ENCODE assay signal across 8 cellular contexts in the genomic region with DNA sequence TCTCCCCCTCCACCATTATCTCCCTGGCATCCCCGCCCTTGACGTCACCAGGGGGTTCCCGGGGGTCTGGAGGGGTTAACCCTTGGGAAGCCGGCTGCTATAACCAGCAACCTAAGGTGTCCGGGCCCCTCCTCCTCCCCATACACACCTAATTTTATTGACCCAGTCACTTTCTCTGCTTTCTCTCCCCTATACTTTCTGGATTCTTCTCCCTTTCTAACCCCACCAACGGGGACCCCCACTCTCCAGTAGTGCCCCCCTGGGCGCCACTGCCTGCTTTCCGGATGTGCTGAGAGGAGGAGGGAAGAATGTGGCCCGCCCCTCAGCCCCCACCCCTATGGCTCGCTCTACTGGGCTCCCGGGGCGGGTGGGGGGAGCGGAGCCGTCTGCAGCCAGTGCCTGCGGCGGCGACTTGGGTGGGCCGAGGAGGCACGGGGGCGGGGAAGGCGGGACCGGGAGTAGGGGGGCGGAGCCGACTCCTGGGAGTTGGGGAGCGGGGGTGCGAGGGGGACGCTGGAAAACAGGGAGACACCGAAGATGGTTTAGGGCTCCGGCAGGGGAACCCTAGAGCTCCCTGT.
A peak's percentile ranks its signal among the peaks of the same experiment; 100 is the strongest.
DNase-seq lines count a peak whose midpoint lies in the region; FAIRE-seq and TF ChIP-seq lines count a peak whose summit lies in the region.

No MANE protein-coding gene starts in this region.

- no peak for FAIRE-seq in H54 (lab: Jason Lieb, UNC)
- FAIRE-seq in urothelium cell line (lab: Jason Lieb, UNC) = no peak

- H3K4me3 ChIP-seq in epithelial cell of esophagus (ENCODE audit: low read length) (peak overlapping the region; percentile 55), mucosa of rectum (ENCODE audit: low read length in 2 of 2) (peak overlapping the region; percentile 64 to 82)

- peaks cover 23 to 32% of the 10 kb centered on the region in 2 donors for H3K4me1 ChIP-seq in mucosa of rectum (ENCODE audit: control insufficient read depth in 2 of 2, insufficient read depth in 2 of 2, low read length in 2 of 2)

- H3K36me3 ChIP-seq in mucosa of rectum (ENCODE audit: control insufficient read depth in 2 of 2, insufficient read depth in 2 of 2, low read length in 2 of 2) = no peaks in the 10 kb centered on the region

- DNase-seq in AG08396 (ENCODE audit: low spot score) (peak; percentile 79), H54 (ENCODE audit: insufficient read length, low spot score) (peak; percentile 54), T1000 (lab: John Stamatoyannopoulos, UW) (peak; percentile 30), epithelial cell of esophagus (ENCODE audit: low read depth) (peak; percentile 51), urothelium cell line (ENCODE audit: low spot score) (peak; percentile 89), retina (no peak), NCI-H2029 treated with DMSO at 0.1 percent for 48 hours (lab: John Stamatoyannopoulos, UW) (no peak)

- TF ChIP-seq CTCF in epithelial cell of esophagus (IDR thresholded peaks at IDR 0.05; ENCODE audit: insufficient read depth, low read depth, low read length, missing control alignments) = no peak

- peak overlapping the region; percentile 61 to 81 for H3K9ac ChIP-seq in mucosa of rectum (ENCODE audit: low read depth in 1 of 2, low read length in 2 of 2)

- no peaks in the 10 kb centered on the region for H3K9me3 ChIP-seq in mucosa of rectum (ENCODE audit: control insufficient read depth in 2 of 2, low read length in 2 of 2)

- H3K27ac ChIP-seq in mucosa of rectum (ENCODE audit: low read depth in 2 of 2, low read length in 2 of 2) = peak overlapping the region; percentile 82 to 91

- peaks cover 7 to 9% of the 10 kb centered on the region in 2 donors for H3K27me3 ChIP-seq in mucosa of rectum (ENCODE audit: control insufficient read depth in 2 of 2, insufficient read depth in 2 of 2, low read length in 2 of 2)

- no peak for TF ChIP-seq POLR2A in H54 (IDR thresholded peaks at IDR 0.05; ENCODE audit: low read depth, low read length)

Comparison
In these comparisons a context has a peak if more than half of its experiments do, and no peak if none do; other contexts are left out.
1. DNase-seq: peak in AG08396 (single experiment), H54 (single experiment), T1000 (single experiment), epithelial cell of esophagus (single experiment) and urothelium cell line (single experiment); none in retina (single experiment) and NCI-H2029 treated with DMSO at 0.1 percent for 48 hours (single experiment).